Comparison of ENCODE assay signal across 29 cellular contexts in genomic region chr3:69063636-69064035, GRCh38. TPM values are rescaled to one million over a fixed set of nuclear protein-coding genes. Genes with fewer than 3 reads are reported as not detected.
A peak's percentile ranks its signal among the peaks of the same experiment; 100 is the strongest.
DNase-seq lines count a peak whose midpoint lies in the region; ATAC-seq and TF ChIP-seq lines count a peak whose summit lies in the region.
"Had no signal": no experiment of that assay in that cellular context is flagged by ENCODE, and none has a peak within 500 bp of the region (broad histone marks: within the 10 kb centered on the region; RNA-seq: fewer than 3 reads in every experiment).

No MANE protein-coding gene starts in this region.

- WGBS in testis, 2 donors: 55 to 66% methylated on average over 2 of the region's 2 CpGs

- TF ChIP-seq CTCF in testis (IDR thresholded peaks at IDR 0.05): no peak

- no peak for TF ChIP-seq POLR2A in testis (IDR thresholded peaks at IDR 0.05)

- no peak for DNase-seq in activated naive CD8-positive, alpha-beta T cell treated with anti-CD3 and anti-CD28 coated beads, Interleukin-2, amount 10 ng/mL, durations not matched to agents 7 days and 5 days
- DNase-seq in activated naive CD8-positive, alpha-beta T cell treated with anti-CD3 and anti-CD28 coated beads, Interleukin-2, amount 50 U/mL, for 24 hours: no peak
- DNase-seq in T-cell (no peak), medulla oblongata (ENCODE audit: extremely low spot score) (no peak), DMS153 (lab: John Stamatoyannopoulos, UW) (no peak), testis (no peak)
- DNase-seq in central memory CD8-positive, alpha-beta T cell (ENCODE audit: low spot score in 2 of 2): no peak
- DNase-seq: activated CD8-positive, alpha-beta memory T cell treated with anti-CD3 and anti-CD28 coated beads for 24 hours; adrenal gland; colonic mucosa; DMS 273 treated with DMSO at 0.1 percent for 48 hours; GOT3; hypothalamus; IMR-90; left ventricle myocardium superior; NCI-H2081; NCI-H774; right lobe of liver; stimulated activated naive CD4-positive, alpha-beta T cell treated with Interleukin-2 at 50 U/mL for 16 hours; T-helper 9 cell had no signal

- no peak for ATAC-seq in activated naive CD8-positive, alpha-beta T cell treated with anti-CD3 and anti-CD28 coated beads, Interleukin-2, amount 10 ng/mL, durations not matched to agents 7 days and 5 days (ENCODE audit: low read depth)
- no peak for ATAC-seq in activated naive CD8-positive, alpha-beta T cell treated with anti-CD3 and anti-CD28 coated beads, Interleukin-2, amount 50 U/mL, for 24 hours
- ATAC-seq in T-cell (replicated peaks in 1 of 4): peak in 2 of 4 experiments; percentile 38 to 53
- no peak for ATAC-seq in central memory CD8-positive, alpha-beta T cell (replicated peaks; ENCODE audit: extremely low read depth, poor library complexity, severe bottlenecking)
- ATAC-seq: gastroesophageal sphincter, left ventricle myocardium superior, right lobe of liver, SK-N-SH treated with all-trans-retinoic acid at 6 μM for 48 hours had no signal

- no peaks in the 10 kb centered on the region for H3K36me3 ChIP-seq in testis (ENCODE audit: low read depth, missing control alignments)
- H3K36me3 ChIP-seq: colonic mucosa had no signal

- no peaks in the 10 kb centered on the region for H3K27me3 Mint-ChIP-seq in activated naive CD8-positive, alpha-beta T cell treated with anti-CD3 and anti-CD28 coated beads, Interleukin-2, amount 10 ng/mL, durations not matched to agents 7 days and 5 days
- no peaks in the 10 kb centered on the region for H3K27me3 Mint-ChIP-seq in activated naive CD8-positive, alpha-beta T cell treated with anti-CD3 and anti-CD28 coated beads, Interleukin-2, amount 50 U/mL, for 24 hours
- no peaks in the 10 kb centered on the region for H3K27me3 Mint-ChIP-seq in T-cell
- no peaks in the 10 kb centered on the region for H3K27me3 Mint-ChIP-seq in central memory CD8-positive, alpha-beta T cell

- H3K27me3 ChIP-seq in testis: no peaks in the 10 kb centered on the region
- H3K27me3 ChIP-seq: adrenal gland, colonic mucosa, gastroesophageal sphincter, neural progenitor cell, right lobe of liver had no signal

- no peaks in the 10 kb centered on the region for H3K4me1 ChIP-seq in testis
- H3K4me1 ChIP-seq: adrenal gland, colonic mucosa, gastroesophageal sphincter, neural progenitor cell, right lobe of liver had no signal

- H3K27ac ChIP-seq in testis: no peak overlapping the region
- H3K27ac ChIP-seq: adrenal gland, C4-2B, colonic mucosa, gastroesophageal sphincter, neural progenitor cell, right lobe of liver had no signal

- intact Hi-C loops in testis (cut with DNase I; ENCODE audit: low total_unique reads): no loop called here

- peaks cover 2% of the 10 kb centered on the region for H3K9me3 Mint-ChIP-seq in activated naive CD8-positive, alpha-beta T cell treated with anti-CD3 and anti-CD28 coated beads, Interleukin-2, amount 10 ng/mL, durations not matched to agents 7 days and 5 days
- peaks cover 4% of the 10 kb centered on the region for H3K9me3 Mint-ChIP-seq in activated naive CD8-positive, alpha-beta T cell treated with anti-CD3 and anti-CD28 coated beads, Interleukin-2, amount 50 U/mL, for 24 hours
- no peaks in the 10 kb centered on the region for H3K9me3 Mint-ChIP-seq in T-cell
- no peaks in the 10 kb centered on the region for H3K9me3 Mint-ChIP-seq in central memory CD8-positive, alpha-beta T cell
- H3K9me3 Mint-ChIP-seq: neural progenitor cell had no signal

- POLR2A ChIA-PET in activated naive CD8-positive, alpha-beta T cell treated with anti-CD3 and anti-CD28 coated beads, Interleukin-2, amount 10 ng/mL, durations not matched to agents 7 days and 5 days (lab: Charles Lee): interaction anchor here (1.0 to 4.4 kb wide), 7 partner anchors 9 to 28 kb away, joined by 3 to 44 read pairs (median 11); partner anchors contain the start of genes ARL6IP5, TMF1 and UBA3
- POLR2A ChIA-PET in T-cell (lab: Charles Lee): interaction anchor here (0.6 to 1.5 kb wide), 6 partner anchors 11 to 1115 kb away, joined by 3 to 7 read pairs (median 4); no protein-coding TSS in a partner anchor

- CTCF ChIA-PET in T-cell (lab: Charles Lee): interaction anchor here (0.6 to 0.7 kb wide), 2 partner anchors 18 to 40 kb away, joined by 3 to 5 read pairs; no protein-coding TSS in a partner anchor

- peaks cover 40% of the 10 kb centered on the region for H3K36me3 Mint-ChIP-seq in activated naive CD8-positive, alpha-beta T cell treated with anti-CD3 and anti-CD28 coated beads, Interleukin-2, amount 10 ng/mL, durations not matched to agents 7 days and 5 days
- peaks cover 50% of the 10 kb centered on the region for H3K36me3 Mint-ChIP-seq in activated naive CD8-positive, alpha-beta T cell treated with anti-CD3 and anti-CD28 coated beads, Interleukin-2, amount 50 U/mL, for 24 hours (ENCODE audit: low read depth)
- H3K36me3 Mint-ChIP-seq in T-cell: peaks cover 32% of the 10 kb centered on the region
- peaks cover 19% of the 10 kb centered on the region for H3K36me3 Mint-ChIP-seq in central memory CD8-positive, alpha-beta T cell (ENCODE audit: insufficient read depth)

- peaks cover 41% of the 10 kb centered on the region for H3K4me1 Mint-ChIP-seq in activated naive CD8-positive, alpha-beta T cell treated with anti-CD3 and anti-CD28 coated beads, Interleukin-2, amount 10 ng/mL, durations not matched to agents 7 days and 5 days
- peaks cover 55% of the 10 kb centered on the region for H3K4me1 Mint-ChIP-seq in activated naive CD8-positive, alpha-beta T cell treated with anti-CD3 and anti-CD28 coated beads, Interleukin-2, amount 50 U/mL, for 24 hours
- H3K4me1 Mint-ChIP-seq in T-cell: peaks cover 45 to 57% (median 51%) of the 10 kb centered on the region in 3 donors
- H3K4me1 Mint-ChIP-seq in central memory CD8-positive, alpha-beta T cell: peaks cover 40% of the 10 kb centered on the region
- H3K4me1 Mint-ChIP-seq: neural progenitor cell had no signal

- no peak overlapping the region for H3K4me3 ChIP-seq in testis
- H3K4me3 ChIP-seq: adrenal gland, colonic mucosa, gastroesophageal sphincter, neural progenitor cell, right lobe of liver had no signal

- H3K9me3 ChIP-seq in testis: no peaks in the 10 kb centered on the region
- H3K9me3 ChIP-seq: adrenal gland, colonic mucosa, gastroesophageal sphincter, right lobe of liver had no signal

- peak overlapping the region; percentile 82 for H3K27ac Mint-ChIP-seq in activated naive CD8-positive, alpha-beta T cell treated with anti-CD3 and anti-CD28 coated beads, Interleukin-2, amount 10 ng/mL, durations not matched to agents 7 days and 5 days
- H3K27ac Mint-ChIP-seq in activated naive CD8-positive, alpha-beta T cell treated with anti-CD3 and anti-CD28 coated beads, Interleukin-2, amount 50 U/mL, for 24 hours: no peak overlapping the region
- peak overlapping the region; percentile 82 to 86 for H3K27ac Mint-ChIP-seq in T-cell
- H3K27ac Mint-ChIP-seq in central memory CD8-positive, alpha-beta T cell (ENCODE audit: low read depth): peak overlapping the region; percentile 34
- H3K27ac Mint-ChIP-seq: neural progenitor cell had no signal

- H3K4me3 Mint-ChIP-seq in activated naive CD8-positive, alpha-beta T cell treated with anti-CD3 and anti-CD28 coated beads, Interleukin-2, amount 10 ng/mL, durations not matched to agents 7 days and 5 days: peak overlapping the region; percentile 61
- H3K4me3 Mint-ChIP-seq in activated naive CD8-positive, alpha-beta T cell treated with anti-CD3 and anti-CD28 coated beads, Interleukin-2, amount 50 U/mL, for 24 hours: no peak overlapping the region
- peak overlapping the region in 2 of 3 donors; percentile 25 to 61 for H3K4me3 Mint-ChIP-seq in T-cell
- H3K4me3 Mint-ChIP-seq in central memory CD8-positive, alpha-beta T cell: peak overlapping the region; percentile 27
- H3K4me3 Mint-ChIP-seq: neural progenitor cell had no signal

RNA-seq across cellular contexts. Expression of gene TMF1, which starts 11.5 kb away (rescaled TPM):
- 10 to 100 TPM; 53.5 to 55.2 TPM for total RNA-seq in activated naive CD8-positive, alpha-beta T cell treated with anti-CD3 and anti-CD28 coated beads, Interleukin-2, amount 10 ng/mL, durations not matched to agents 7 days and 5 days
- total RNA-seq in T-cell: 10 to 100 TPM; 39.9 to 80.4 (median 46.1) TPM
- 10 to 100 TPM; 37.4 to 67.7 TPM for total RNA-seq in testis
- 30.6 TPM for polyA plus RNA-seq in testis (ENCODE audit: insufficient read depth, low read depth, low replicate concordance)

RNA-seq across cellular contexts. Expression of gene UBA3, which starts 16.5 kb away (rescaled TPM):
- total RNA-seq in activated naive CD8-positive, alpha-beta T cell treated with anti-CD3 and anti-CD28 coated beads, Interleukin-2, amount 10 ng/mL, durations not matched to agents 7 days and 5 days: 100 to 1,000 TPM in 1 of 2 experiments, 10 to 100 TPM in 1; 91.2 to 102 TPM
- 10 to 100 TPM; 62.7 to 83.1 (median 73.2) TPM for total RNA-seq in T-cell
- 10 to 100 TPM; 43.1 to 56.2 TPM for total RNA-seq in testis
- 39.8 TPM for polyA plus RNA-seq in testis (ENCODE audit: insufficient read depth, low read depth, low replicate concordance)

RNA-seq across cellular contexts. Expression of gene ARL6IP5, which starts 21.1 kb away (rescaled TPM):
- 100 to 1,000 TPM; 147 to 150 TPM for total RNA-seq in activated naive CD8-positive, alpha-beta T cell treated with anti-CD3 and anti-CD28 coated beads, Interleukin-2, amount 10 ng/mL, durations not matched to agents 7 days and 5 days
- 100 to 1,000 TPM; 106 to 135 (median 127) TPM for total RNA-seq in T-cell
- 10 to 100 TPM; 61.3 to 70.6 TPM for total RNA-seq in testis
- 68.3 TPM for polyA plus RNA-seq in testis (ENCODE audit: insufficient read depth, low read depth, low replicate concordance)

RNA-seq across cellular contexts. Expression of gene EOGT, which starts 50.2 kb away (rescaled TPM):
- total RNA-seq in activated naive CD8-positive, alpha-beta T cell treated with anti-CD3 and anti-CD28 coated beads, Interleukin-2, amount 10 ng/mL, durations not matched to agents 7 days and 5 days: 10 to 100 TPM; 14.7 to 15.3 TPM
- total RNA-seq in T-cell: 10 to 100 TPM; 14.0 to 18.2 (median 15.5) TPM
- 10 to 100 TPM; 15.0 to 22.7 TPM for total RNA-seq in testis
- 16.6 TPM for polyA plus RNA-seq in testis (ENCODE audit: insufficient read depth, low read depth, low replicate concordance)

RNA-seq across cellular contexts. Expression of gene LMOD3, which starts 58.8 kb away (rescaled TPM):
- not detected for total RNA-seq in activated naive CD8-positive, alpha-beta T cell treated with anti-CD3 and anti-CD28 coated beads, Interleukin-2, amount 10 ng/mL, durations not matched to agents 7 days and 5 days
- total RNA-seq in T-cell: not detected
- not detected for total RNA-seq in testis
- 0.55 TPM for polyA plus RNA-seq in testis (ENCODE audit: insufficient read depth, low read depth, low replicate concordance)
- total RNA-seq: activated T-helper 1 cell treated with anti-CD3 and anti-CD28 coated beads, Interleukin-12 subunit alpha, Interleukin-12 subunit beta, Interleukin-2, Interleukin-4 antibody, amounts not matched to agents 30 ng/mL and 10 ng/mL and 1 ng/mL, durations not matched to agents 14 hours and 24 hours and 36 hours; G401; IMR-90; MCF 10A; mononuclear cell; OCI-LY7 had no signal
- polyA plus RNA-seq: IMR-90 had no signal
